In the genomic region with DNA sequence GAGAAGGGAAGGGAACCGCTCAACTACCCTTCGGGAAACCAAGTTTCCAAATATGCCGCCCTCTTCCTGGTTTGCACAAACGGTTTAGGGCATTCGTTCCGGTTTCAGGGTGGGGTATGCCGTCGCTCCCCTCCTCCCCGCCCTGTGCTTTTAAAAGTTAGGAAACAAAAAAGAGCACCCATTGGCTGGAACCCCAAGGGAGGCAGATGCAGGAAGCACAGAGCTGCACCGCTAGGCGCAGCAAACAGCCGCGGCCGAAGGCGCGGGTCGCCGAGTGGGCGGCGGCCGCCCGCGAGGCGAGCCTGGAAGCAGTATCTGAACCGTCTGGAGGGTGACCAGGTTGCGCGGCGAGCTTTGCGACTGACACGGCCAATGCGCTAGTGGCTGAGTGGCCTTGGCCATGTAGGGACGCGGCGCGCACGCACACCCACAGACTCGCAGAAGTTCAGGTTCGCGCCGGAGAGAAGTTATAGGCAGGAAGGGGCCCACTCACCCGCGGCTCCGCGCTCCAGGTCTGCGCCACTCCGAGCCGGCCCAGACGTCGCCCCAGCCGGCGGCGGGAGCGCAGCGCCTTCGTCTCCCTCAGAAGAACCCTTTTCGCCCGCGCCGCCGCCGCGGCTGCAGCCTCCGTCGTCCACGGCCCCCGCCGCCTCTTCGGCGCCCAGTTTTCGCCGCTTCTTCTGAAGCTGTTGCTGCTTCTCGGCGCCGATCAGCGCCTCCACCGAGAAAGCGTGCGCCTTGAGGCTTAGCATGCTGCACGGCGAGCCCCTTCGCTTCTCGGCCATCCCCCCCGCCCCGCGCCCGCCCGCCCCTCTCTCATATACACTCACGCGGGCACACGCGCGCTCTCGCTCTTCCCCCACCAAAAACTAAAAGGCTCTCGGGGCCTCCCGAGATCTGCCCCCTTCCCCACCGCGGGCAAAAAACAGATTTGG, we compare ENCODE assay signal across 8 cellular contexts. TPM values are rescaled to one million over a fixed set of nuclear protein-coding genes. Genes with fewer than 3 reads are reported as not detected.
DNase-seq lines count a peak whose midpoint lies in the region; ATAC-seq, FAIRE-seq and TF ChIP-seq lines count a peak whose summit lies in the region.

No MANE protein-coding gene starts in this region.

- intact Hi-C loops in CD4-positive, alpha-beta memory T cell (cut with micrococcal nuclease): no loop called here

- H3K9ac ChIP-seq in SK-N-MC (ENCODE audit: insufficient read length): peak overlapping the region; percentile 82

- no peak for FAIRE-seq in GM12891 (lab: Jason Lieb, UNC)

- peak overlapping the region; percentile 41 for H3K4me3 ChIP-seq in GM08714 (ENCODE audit: low read length)
- H3K4me3 ChIP-seq in SK-N-MC: peak overlapping the region; percentile 86
- H3K4me3 ChIP-seq in CD4-positive, alpha-beta memory T cell (ENCODE audit: low read length in 2 of 2): no peak overlapping the region

- no peaks in the 10 kb centered on the region for H3K36me3 ChIP-seq in SK-N-MC (ENCODE audit: insufficient read depth, low read length)
- no peaks in the 10 kb centered on the region for H3K36me3 ChIP-seq in CD4-positive, alpha-beta memory T cell (ENCODE audit: insufficient read depth, low read length)

- CTCF ChIA-PET in CD4-positive, alpha-beta memory T cell (lab: Charles Lee; ENCODE audit: partially characterized antibody): no interaction called here

- H3K27ac Mint-ChIP-seq in CD4-positive, alpha-beta memory T cell: no peak overlapping the region

- H3K9me3 ChIP-seq in SK-N-MC (ENCODE audit: low read depth, low read length): no peaks in the 10 kb centered on the region
- no peaks in the 10 kb centered on the region for H3K9me3 ChIP-seq in CD4-positive, alpha-beta memory T cell (ENCODE audit: control insufficient read depth in 1 of 2, low read length in 2 of 2)

- peaks cover 26 to 40% of the 10 kb centered on the region in 2 donors for H3K27me3 Mint-ChIP-seq in CD4-positive, alpha-beta memory T cell

- peaks cover 5% of the 10 kb centered on the region for H3K27me3 ChIP-seq in CD4-positive, alpha-beta memory T cell (ENCODE audit: insufficient read depth, low read length)

- H3K4me1 ChIP-seq in CD4-positive, alpha-beta memory T cell (ENCODE audit: insufficient read depth, low read length): no peaks in the 10 kb centered on the region

- DNase-seq in SK-N-MC (ENCODE audit: low read depth, low spot score): peak; percentile 65
- peak; percentile 93 for DNase-seq in fibroblast of gingiva (ENCODE audit: low read depth)
- peak; percentile 61 for DNase-seq in non-pigmented ciliary epithelial cell (ENCODE audit: low read depth)
- DNase-seq in GM12891 (ENCODE audit: insufficient read length, low spot score): no peak
- no peak for DNase-seq in kidney glomerular epithelial cell (lab: John Stamatoyannopoulos, UW)
- no peak for DNase-seq in CD4-positive, alpha-beta memory T cell

- no peak for TF ChIP-seq POLR2A in GM12891 (IDR thresholded peaks at IDR 0.05; ENCODE audit: low read depth, low read length)

- peaks cover 0 to 13% (median 5%) of the 10 kb centered on the region in 8 donors for H3K9me3 Mint-ChIP-seq in CD4-positive, alpha-beta memory T cell

- peaks cover 2 to 8% (median 6%) of the 10 kb centered on the region in 4 donors for H3K4me1 Mint-ChIP-seq in CD4-positive, alpha-beta memory T cell

- peak overlapping the region in 4 of 8 donors; percentile 20 to 68 (median 57) for H3K4me3 Mint-ChIP-seq in CD4-positive, alpha-beta memory T cell

- no peak overlapping the region for H3K27ac ChIP-seq in SK-N-MC
- no peak overlapping the region for H3K27ac ChIP-seq in CD4-positive, alpha-beta memory T cell (ENCODE audit: low read depth, low read length)

- ATAC-seq in GM21526 (IDR thresholded peaks at IDR 0.05; ENCODE audit: low FRiP score, unreplicated experiment): no peak

- POLR2A ChIA-PET in CD4-positive, alpha-beta memory T cell (lab: Charles Lee; ENCODE audit: partially characterized antibody): no interaction called here

- H3K36me3 Mint-ChIP-seq in CD4-positive, alpha-beta memory T cell: no peaks in the 10 kb centered on the region

TF ChIP-seq in GM12891, 5 proteins besides CTCF, POLR2A, EP300 and RAD21:
- no peak for TF ChIP-seq POU2F2 (IDR thresholded peaks at IDR 0.05; ENCODE audit: low read depth, low read length)
- TF ChIP-seq POLR2AphosphoS5 (IDR thresholded peaks at IDR 0.05; ENCODE audit: low read depth, low read length): no peak
- TF ChIP-seq TAF1 (IDR thresholded peaks at IDR 0.05; ENCODE audit: low read depth, low read length): no peak
- no peak for TF ChIP-seq PAX5 (IDR thresholded peaks at IDR 0.05; ENCODE audit: insufficient read depth, low read length, severe bottlenecking)
- TF ChIP-seq SPI1 (IDR thresholded peaks at IDR 0.05; ENCODE audit: low read depth, low read length): no peak

RNA-seq across cellular contexts. Expression of a gene that starts 0.7 kb away (rescaled TPM):
- 0.05 TPM for polyA plus RNA-seq in GM12891 (2012; ENCODE audit: low read depth, missing spikeins)
- not detected for total RNA-seq in CD4-positive, alpha-beta memory T cell
- polyA plus RNA-seq in CD4-positive, alpha-beta memory T cell: not detected

Comparison
In these comparisons a context has a peak if more than half of its experiments do, and no peak if none do; other contexts are left out.
1. H3K4me3 ChIP-seq: peak in GM08714 (single experiment) and SK-N-MC (single experiment); none in CD4-positive, alpha-beta memory T cell (0 of 2).
2. DNase-seq: peak in SK-N-MC (single experiment), fibroblast of gingiva (single experiment) and non-pigmented ciliary epithelial cell (single experiment); none in GM12891 (single experiment), kidney glomerular epithelial cell (single experiment) and CD4-positive, alpha-beta memory T cell (0 of 5).